In the genomic region with DNA sequence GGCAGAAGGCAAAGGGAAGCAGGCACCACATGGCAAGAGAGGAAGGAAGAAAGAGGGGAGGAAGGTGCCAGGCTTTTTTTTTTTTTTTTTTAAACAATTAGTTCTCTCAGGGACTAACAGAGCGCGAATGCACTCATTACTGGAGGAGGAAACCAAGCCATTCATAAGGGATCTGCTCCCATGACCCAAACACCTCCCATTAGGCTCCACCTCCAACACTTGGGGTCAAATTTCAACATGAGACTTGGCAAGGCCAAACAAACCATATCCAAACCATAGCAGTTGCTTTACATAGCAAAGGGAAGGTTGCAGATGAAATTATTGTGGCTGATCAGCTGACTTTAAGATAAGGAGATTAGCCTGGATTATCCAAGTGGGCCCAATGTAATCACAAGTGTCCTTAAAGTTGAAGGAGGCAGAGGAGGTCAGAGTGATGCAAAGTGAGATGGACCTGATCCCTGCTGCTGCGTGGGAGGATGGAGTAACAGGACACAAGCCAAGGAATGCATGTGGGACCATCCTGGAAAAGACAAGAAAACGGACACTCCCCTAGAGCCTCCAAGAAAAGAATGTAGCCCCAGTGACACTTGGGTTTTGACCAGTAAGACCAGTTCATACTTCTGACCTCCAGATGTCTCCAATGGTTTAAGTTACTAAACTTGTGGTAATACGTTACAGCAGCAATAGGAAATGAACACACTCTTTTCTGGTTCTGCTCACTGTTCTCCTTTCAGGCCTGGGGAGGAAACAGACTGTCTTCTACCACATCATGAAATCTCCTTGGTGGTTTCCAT, we compare ENCODE assay signal across 10 cellular contexts.
DNase-seq lines count a peak whose midpoint lies in the region; ATAC-seq and TF ChIP-seq lines count a peak whose summit lies in the region.
"Had no signal": no experiment of that assay in that cellular context is flagged by ENCODE, and none has a peak within 500 bp of the region (broad histone marks: within the 10 kb centered on the region; RNA-seq: fewer than 3 reads in every experiment).

No MANE protein-coding gene starts in this region.

- no peak overlapping the region for H2BK15ac ChIP-seq in neuronal stem cell (ENCODE audit: low read length)

- H3K27me3 ChIP-seq in lower lobe of right lung (ENCODE audit: low read depth) (no peaks in the 10 kb centered on the region), PC-9 (ENCODE audit: insufficient read depth, low read depth) (no peaks in the 10 kb centered on the region), neuronal stem cell (ENCODE audit: control insufficient read depth in 3 of 3, insufficient read depth in 3 of 3, low read depth in 1 of 3, low read length in 3 of 3) (no peaks in the 10 kb centered on the region)

- CTCF ChIA-PET in PC-9 (lab: Charles Lee): no interaction called here

- H2AFZ ChIP-seq in PC-9: no peak overlapping the region
- no peak overlapping the region for H2AFZ ChIP-seq in neuronal stem cell (ENCODE audit: low read length)

- no peaks in the 10 kb centered on the region for H3K79me1 ChIP-seq in neuronal stem cell (ENCODE audit: low read depth, low read length)

- ATAC-seq in lower lobe of right lung: peak; percentile 68 to 86

- no peaks in the 10 kb centered on the region for H3K27me3 Mint-ChIP-seq in activated T-helper 2 cell treated with anti-CD3 and anti-CD28 coated beads, Interferon-gamma antibody, Interleukin-2, Interleukin-4, amounts not matched to agents 10 μg/mL and 5 μg/mL and 100 μg/mL, durations not matched to agents 14 hours and 24 hours and 36 hours (ENCODE audit: low read depth)

- peaks cover 4% of the 10 kb centered on the region; the same call in 1 of the 2 replicates for H3K79me2 ChIP-seq in PC-9 (ENCODE audit: low read depth)

- H3K27ac ChIP-seq in lower lobe of right lung (no peak overlapping the region), PC-9 (no peak overlapping the region), neuronal stem cell (replicated peaks; ENCODE audit: low read length) (no peak overlapping the region)

- no peaks in the 10 kb centered on the region for H3F3A ChIP-seq in PC-9 (ENCODE audit: insufficient read depth, low read depth)

- BruUV-seq in PC-9 (replicated peaks; lab: Mats Ljungman, UMichigan): no TSS peak

- no peak overlapping the region for H2BK5ac ChIP-seq in neuronal stem cell (ENCODE audit: low read length)

- H3K36me3 ChIP-seq in lower lobe of right lung (peaks cover 6% of the 10 kb centered on the region), PC-9 (ENCODE audit: low read depth) (no peaks in the 10 kb centered on the region), neuronal stem cell (replicated peaks in 1 of 2; ENCODE audit: control insufficient read depth in 2 of 2, insufficient read depth in 2 of 2, low read length in 2 of 2) (no peaks in the 10 kb centered on the region)

- intact Hi-C loops in activated T-helper 2 cell treated with anti-CD3 and anti-CD28 coated beads, Interferon-gamma antibody, Interleukin-2, Interleukin-4, amounts not matched to agents 10 μg/mL and 5 μg/mL and 100 μg/mL, durations not matched to agents 14 hours and 24 hours and 36 hours (cut with micrococcal nuclease): no loop called here
- intact Hi-C loops in lower lobe of right lung (cut with DNase I): no loop called here
- intact Hi-C loops in PC-9 (cut with micrococcal nuclease; ENCODE audit: unreplicated experiment): loop anchor here (10.0 kb wide), 1 partner anchor 261 kb away; no protein-coding TSS in a partner anchor

- H3K4me3 ChIP-seq in lower lobe of right lung (no peak overlapping the region), PC-9 (no peak overlapping the region), neuronal stem cell (ENCODE audit: low read length in 2 of 2) (no peak overlapping the region)

- H3K4me1 ChIP-seq in lower lobe of right lung (peaks cover 12% of the 10 kb centered on the region), PC-9 (replicated peaks; ENCODE audit: insufficient read depth) (no peaks in the 10 kb centered on the region), neuronal stem cell (ENCODE audit: control insufficient read depth in 2 of 2, insufficient read depth in 1 of 2, low read depth in 1 of 2, low read length in 2 of 2) (no peaks in the 10 kb centered on the region)

- peaks cover 22% of the 10 kb centered on the region for H3K9me3 Mint-ChIP-seq in activated T-helper 2 cell treated with anti-CD3 and anti-CD28 coated beads, Interferon-gamma antibody, Interleukin-2, Interleukin-4, amounts not matched to agents 10 μg/mL and 5 μg/mL and 100 μg/mL, durations not matched to agents 14 hours and 24 hours and 36 hours

- no peak overlapping the region for H3K4me2 ChIP-seq in PC-9
- H3K4me2 ChIP-seq in neuronal stem cell (ENCODE audit: insufficient read depth, low read length, poor library complexity, severe bottlenecking): no peak overlapping the region

- peaks cover 60% of the 10 kb centered on the region for H3K36me3 Mint-ChIP-seq in activated T-helper 2 cell treated with anti-CD3 and anti-CD28 coated beads, Interferon-gamma antibody, Interleukin-2, Interleukin-4, amounts not matched to agents 10 μg/mL and 5 μg/mL and 100 μg/mL, durations not matched to agents 14 hours and 24 hours and 36 hours (ENCODE audit: low read depth)

- no peak overlapping the region for H4K8ac ChIP-seq in neuronal stem cell (ENCODE audit: low read depth, low read length)

- H2BK120ac ChIP-seq in neuronal stem cell (ENCODE audit: low read depth, low read length): no peak overlapping the region

- H4K91ac ChIP-seq in neuronal stem cell (ENCODE audit: low read depth, low read length, poor library complexity): no peak overlapping the region

- H3K4ac ChIP-seq in neuronal stem cell (ENCODE audit: low read length): no peak overlapping the region

- no CpG with 5 or more reads among the region's 5 CpGs for WGBS in neuronal stem cell (ENCODE audit: extremely low coverage in 2 of 2, insufficient read length in 2 of 2, insufficient replicate concordance in 1 of 2), 2 donors

- H3K27ac Mint-ChIP-seq in activated T-helper 2 cell treated with anti-CD3 and anti-CD28 coated beads, Interferon-gamma antibody, Interleukin-2, Interleukin-4, amounts not matched to agents 10 μg/mL and 5 μg/mL and 100 μg/mL, durations not matched to agents 14 hours and 24 hours and 36 hours: peak overlapping the region; percentile 40

- no peak overlapping the region for H3K14ac ChIP-seq in neuronal stem cell (ENCODE audit: low read length)

- no peak for TF ChIP-seq CTCF in lower lobe of right lung (IDR thresholded peaks at IDR 0.05)
- TF ChIP-seq CTCF in PC-9 (conservative IDR thresholded peaks at IDR 0.05): no peak

- POLR2A ChIA-PET in PC-9 (lab: Charles Lee; ENCODE audit: unreplicated experiment): no interaction called here

- H2BK12ac ChIP-seq in neuronal stem cell (ENCODE audit: low read length): no peak overlapping the region

- H3K4me3 Mint-ChIP-seq in activated T-helper 2 cell treated with anti-CD3 and anti-CD28 coated beads, Interferon-gamma antibody, Interleukin-2, Interleukin-4, amounts not matched to agents 10 μg/mL and 5 μg/mL and 100 μg/mL, durations not matched to agents 14 hours and 24 hours and 36 hours (ENCODE audit: low read depth): no peak overlapping the region

- H3K9me3 ChIP-seq in lower lobe of right lung: no peaks in the 10 kb centered on the region
- H3K9me3 ChIP-seq in PC-9 (ENCODE audit: insufficient read depth, low read depth): no peaks in the 10 kb centered on the region
- peaks cover 0 to 6% of the 10 kb centered on the region in 2 donors for H3K9me3 ChIP-seq in neuronal stem cell (replicated peaks in 1 of 2; ENCODE audit: control insufficient read depth in 2 of 2, insufficient read depth in 1 of 2, low read depth in 1 of 2, low read length in 2 of 2)

- no peaks in the 10 kb centered on the region for H3K9me2 ChIP-seq in PC-9 (ENCODE audit: insufficient read depth)

- H3K4me1 Mint-ChIP-seq in activated T-helper 2 cell treated with anti-CD3 and anti-CD28 coated beads, Interferon-gamma antibody, Interleukin-2, Interleukin-4, amounts not matched to agents 10 μg/mL and 5 μg/mL and 100 μg/mL, durations not matched to agents 14 hours and 24 hours and 36 hours (ENCODE audit: low read depth): peaks cover 28% of the 10 kb centered on the region

- H3K23ac ChIP-seq in neuronal stem cell (ENCODE audit: low read depth, low read length, poor library complexity): no peak overlapping the region

- no peaks in the 10 kb centered on the region for H4K20me1 ChIP-seq in PC-9 (ENCODE audit: insufficient read depth)

- no peak overlapping the region for H3K9ac ChIP-seq in neuronal stem cell (ENCODE audit: low read depth, low read length, poor library complexity)

- H3K18ac ChIP-seq in neuronal stem cell (ENCODE audit: low read length): no peak overlapping the region

- no peak overlapping the region for H2AK5ac ChIP-seq in neuronal stem cell (ENCODE audit: low read depth, low read length)

- DNase-seq in GDM1 (lab: John Stamatoyannopoulos, UW) (peak; percentile 77), Kasumi-1 (lab: John Stamatoyannopoulos, UW) (peak; percentile 97 to 98), lower lobe of right lung (no peak), PC-9 (no peak), neuronal stem cell (ENCODE audit: low spot score) (no peak)
- DNase-seq in activated T-helper 2 cell treated with anti-CD3 and anti-CD28 coated beads, Interferon-gamma antibody, Interleukin-2, Interleukin-4, amounts not matched to agents 10 μg/mL and 5 μg/mL and 100 μg/mL, durations not matched to agents 14 hours and 24 hours and 36 hours (ENCODE audit: low spot score): no peak
- DNase-seq in activated CD4-positive, CD25-positive, alpha-beta regulatory T cell (lab: John Stamatoyannopoulos, UW): no peak
- DNase-seq in stimulated activated CD4-positive, alpha-beta T cell treated with anti-CD3 and anti-CD28 coated beads, Interleukin-2, amount 100 ng/mL, for 24 hours: no peak
- DNase-seq: activated naive CD4-positive, alpha-beta T cell; stimulated activated CD4-positive, alpha-beta T cell treated with anti-CD3 and anti-CD28 coated beads, Interleukin-4, amount 100 ng/mL, for 24 hours had no signal

Comparison
In these comparisons a context has a peak if more than half of its experiments do, and no peak if none do; other contexts are left out.
1. DNase-seq: peak in GDM1 (single experiment) and Kasumi-1 (2 of 2); none in activated T-helper 2 cell treated with anti-CD3 and anti-CD28 coated beads, Interferon-gamma antibody, Interleukin-2, Interleukin-4, amounts not matched to agents 10 μg/mL and 5 μg/mL and 100 μg/mL, durations not matched to agents 14 hours and 24 hours and 36 hours (single experiment), lower lobe of right lung (single experiment), activated CD4-positive, CD25-positive, alpha-beta regulatory T cell (0 of 4), PC-9 (0 of 2), neuronal stem cell (single experiment) and stimulated activated CD4-positive, alpha-beta T cell treated with anti-CD3 and anti-CD28 coated beads, Interleukin-2, amount 100 ng/mL, for 24 hours (0 of 2).